1 cellular context compared by ENCODE assay signal in the genomic region with DNA sequence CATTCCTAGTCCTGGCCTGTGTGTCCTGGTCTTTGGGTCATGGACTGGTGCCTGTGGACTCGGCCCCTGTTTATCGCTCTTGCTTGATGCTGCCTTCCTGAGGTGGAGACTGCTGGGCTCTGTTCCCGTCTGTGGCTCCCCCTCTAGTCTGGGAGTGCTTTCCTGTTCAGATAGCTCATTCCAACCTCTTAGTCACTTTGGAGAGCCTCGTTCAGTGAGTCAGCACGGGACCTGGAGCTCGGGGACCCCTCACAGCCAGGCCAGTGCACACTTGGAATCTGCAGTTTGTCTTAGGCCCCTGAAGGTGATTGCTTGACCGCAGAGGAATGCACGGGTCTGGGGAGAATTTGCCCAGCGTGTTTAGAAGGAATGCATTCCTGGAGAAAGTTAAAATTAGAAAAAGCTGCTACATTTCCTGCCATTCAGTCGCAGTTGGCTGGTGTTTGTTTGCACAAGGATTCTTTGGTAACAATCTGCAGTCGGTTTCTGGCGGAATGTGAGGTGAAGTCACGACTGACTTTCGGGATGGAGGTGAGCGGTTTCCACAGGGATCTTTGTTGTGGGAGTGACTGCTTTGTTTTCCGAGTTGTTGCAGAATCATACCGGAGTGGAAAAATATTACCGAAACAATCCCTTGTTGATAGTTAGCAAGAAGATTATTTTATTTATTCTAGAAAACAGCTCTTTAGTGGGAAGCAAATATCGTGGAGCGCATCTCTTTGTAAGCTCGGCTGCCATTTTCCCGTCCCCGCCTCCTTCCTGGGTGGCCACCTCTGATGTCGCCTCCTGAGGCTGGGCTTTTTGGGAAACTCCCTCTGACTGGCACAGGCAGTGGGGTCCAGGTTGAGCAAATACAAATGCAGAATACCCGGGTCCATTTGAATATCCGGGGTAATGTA.
TF ChIP-seq lines count a peak whose summit lies in the region.

No MANE protein-coding gene starts in this region.

TF ChIP-seq in A549, 52 proteins besides CTCF, POLR2A, EP300 and RAD21 (continued from another document):
- TF ChIP-seq, protein P1, sequence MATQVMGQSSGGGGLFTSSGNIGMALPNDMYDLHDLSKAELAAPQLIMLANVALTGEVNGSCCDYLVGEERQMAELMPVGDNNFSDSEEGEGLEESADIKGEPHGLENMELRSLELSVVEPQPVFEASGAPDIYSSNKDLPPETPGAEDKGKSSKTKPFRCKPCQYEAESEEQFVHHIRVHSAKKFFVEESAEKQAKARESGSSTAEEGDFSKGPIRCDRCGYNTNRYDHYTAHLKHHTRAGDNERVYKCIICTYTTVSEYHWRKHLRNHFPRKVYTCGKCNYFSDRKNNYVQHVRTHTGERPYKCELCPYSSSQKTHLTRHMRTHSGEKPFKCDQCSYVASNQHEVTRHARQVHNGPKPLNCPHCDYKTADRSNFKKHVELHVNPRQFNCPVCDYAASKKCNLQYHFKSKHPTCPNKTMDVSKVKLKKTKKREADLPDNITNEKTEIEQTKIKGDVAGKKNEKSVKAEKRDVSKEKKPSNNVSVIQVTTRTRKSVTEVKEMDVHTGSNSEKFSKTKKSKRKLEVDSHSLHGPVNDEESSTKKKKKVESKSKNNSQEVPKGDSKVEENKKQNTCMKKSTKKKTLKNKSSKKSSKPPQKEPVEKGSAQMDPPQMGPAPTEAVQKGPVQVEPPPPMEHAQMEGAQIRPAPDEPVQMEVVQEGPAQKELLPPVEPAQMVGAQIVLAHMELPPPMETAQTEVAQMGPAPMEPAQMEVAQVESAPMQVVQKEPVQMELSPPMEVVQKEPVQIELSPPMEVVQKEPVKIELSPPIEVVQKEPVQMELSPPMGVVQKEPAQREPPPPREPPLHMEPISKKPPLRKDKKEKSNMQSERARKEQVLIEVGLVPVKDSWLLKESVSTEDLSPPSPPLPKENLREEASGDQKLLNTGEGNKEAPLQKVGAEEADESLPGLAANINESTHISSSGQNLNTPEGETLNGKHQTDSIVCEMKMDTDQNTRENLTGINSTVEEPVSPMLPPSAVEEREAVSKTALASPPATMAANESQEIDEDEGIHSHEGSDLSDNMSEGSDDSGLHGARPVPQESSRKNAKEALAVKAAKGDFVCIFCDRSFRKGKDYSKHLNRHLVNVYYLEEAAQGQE (IDR thresholded peaks at IDR 0.05): no peak
- TF ChIP-seq, protein P2, sequence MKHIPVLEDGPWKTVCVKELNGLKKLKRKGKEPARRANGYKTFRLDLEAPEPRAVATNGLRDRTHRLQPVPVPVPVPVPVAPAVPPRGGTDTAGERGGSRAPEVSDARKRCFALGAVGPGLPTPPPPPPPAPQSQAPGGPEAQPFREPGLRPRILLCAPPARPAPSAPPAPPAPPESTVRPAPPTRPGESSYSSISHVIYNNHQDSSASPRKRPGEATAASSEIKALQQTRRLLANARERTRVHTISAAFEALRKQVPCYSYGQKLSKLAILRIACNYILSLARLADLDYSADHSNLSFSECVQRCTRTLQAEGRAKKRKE (CRISPR knock-in tag; IDR thresholded peaks at IDR 0.05; ENCODE audit: low read depth): no peak
- TF ChIP-seq, protein P3, sequence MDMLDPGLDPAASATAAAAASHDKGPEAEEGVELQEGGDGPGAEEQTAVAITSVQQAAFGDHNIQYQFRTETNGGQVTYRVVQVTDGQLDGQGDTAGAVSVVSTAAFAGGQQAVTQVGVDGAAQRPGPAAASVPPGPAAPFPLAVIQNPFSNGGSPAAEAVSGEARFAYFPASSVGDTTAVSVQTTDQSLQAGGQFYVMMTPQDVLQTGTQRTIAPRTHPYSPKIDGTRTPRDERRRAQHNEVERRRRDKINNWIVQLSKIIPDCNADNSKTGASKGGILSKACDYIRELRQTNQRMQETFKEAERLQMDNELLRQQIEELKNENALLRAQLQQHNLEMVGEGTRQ (IDR thresholded peaks at IDR 0.05): no peak
- TF ChIP-seq NFE2L2 (conservative IDR thresholded peaks at IDR 0.05; ENCODE audit: low read length) (no peak), RFX5 (IDR thresholded peaks at IDR 0.05) (no peak), TFCP2L1 (CRISPR knock-in tag; IDR thresholded peaks at IDR 0.05) (no peak), MAZ (IDR thresholded peaks at IDR 0.05; ENCODE audit: borderline replicate concordance, low read depth, low read length) (no peak), POLR2AphosphoS2 (conservative IDR thresholded peaks at IDR 0.05; ENCODE audit: low read length) (no peak), NR3C1 (IDR thresholded peaks at IDR 0.05) (no peak)
